18 cellular contexts compared by ENCODE assay signal in genomic region chr9:116506685-116507084, GRCh38.
"Had no signal": no experiment of that assay in that cellular context is flagged by ENCODE, and none has a peak within 500 bp of the region (broad histone marks: within the 10 kb centered on the region; RNA-seq: fewer than 3 reads in every experiment).

No MANE protein-coding gene starts in this region.

- H3K27ac ChIP-seq: adrenal gland, esophagus squamous epithelium, heart right ventricle, neural progenitor cell, pancreas, testis, upper lobe of right lung had no signal

- DNase-seq: activated naive CD4-positive, alpha-beta T cell treated with anti-CD3 and anti-CD28 coated beads, Interleukin-2, amount 50 U/mL, for 16 hours; activated T-cell treated with anti-CD3 and anti-CD28 coated beads, Interleukin-2, amount 50 U/mL, for 1 hour; adrenal gland; esophagus squamous epithelium; heart right ventricle; islet precursor cell; left ventricle myocardium superior; midbrain; pancreas; retina; stimulated activated CD4-positive, alpha-beta T cell treated with anti-CD3 and anti-CD28 coated beads, Interleukin-15, amount 100 ng/mL, for 24 hours; stimulated activated CD4-positive, alpha-beta T cell treated with anti-CD3 and anti-CD28 coated beads, Interleukin-4, amount 100 ng/mL, for 4 hours; stimulated activated naive CD8-positive, alpha-beta T cell treated with anti-CD3 and anti-CD28 coated beads, Interleukin-15, amount 100 ng/mL, for 72 hours; T-helper 17 cell; testis; upper lobe of right lung had no signal

- H3K27me3 ChIP-seq: adrenal gland, esophagus squamous epithelium, heart right ventricle, neural progenitor cell, pancreas, testis, upper lobe of right lung had no signal

- H3K4me1 ChIP-seq: adrenal gland, heart right ventricle, neural progenitor cell, pancreas, testis, upper lobe of right lung had no signal

- ATAC-seq: activated CD4-positive, CD25-positive, alpha-beta regulatory T cell treated with anti-CD3 and anti-CD28 coated beads, Interleukin-2, amount 50 U/mL, for 24 hours; heart right ventricle; left ventricle myocardium superior; pancreas; stimulated activated naive CD8-positive, alpha-beta T cell treated with anti-CD3 and anti-CD28 coated beads, Interleukin-15, amount 100 ng/mL, for 72 hours; T-helper 17 cell; upper lobe of right lung had no signal

- H3K4me3 ChIP-seq: adrenal gland, esophagus squamous epithelium, heart right ventricle, neural progenitor cell, pancreas, testis, upper lobe of right lung had no signal
